ENCODE assay signal across 9 cellular contexts in genomic region chr14:93548102-93548843, GRCh38.
A peak's percentile ranks its signal among the peaks of the same experiment; 100 is the strongest.
DNase-seq lines count a peak whose midpoint lies in the region; ATAC-seq and TF ChIP-seq lines count a peak whose summit lies in the region.
"Had no signal": no experiment of that assay in that cellular context is flagged by ENCODE, and none has a peak within 500 bp of the region (broad histone marks: within the 10 kb centered on the region; RNA-seq: fewer than 3 reads in every experiment).

No MANE protein-coding gene starts in this region.

- no peak for DNase-seq in central memory CD4-positive, alpha-beta T cell
- DNase-seq in esophagus muscularis mucosa (ENCODE audit: extremely low spot score) (no peak), cortex of kidney (lab: John Stamatoyannopoulos, UW) (no peak), foreskin fibroblast (no peak)
- DNase-seq: DMS 273 treated with DMSO at 0.1 percent for 48 hours, NCI-H2081 had no signal

- TF ChIP-seq CTCF in KMS-11 (conservative IDR thresholded peaks at IDR 0.05; ENCODE audit: low read depth, low read length) (no peak), esophagus muscularis mucosa (IDR thresholded peaks at IDR 0.05) (no peak), foreskin fibroblast (IDR thresholded peaks at IDR 0.05; ENCODE audit: low read depth, low read length) (no peak)

- H3K4me3 ChIP-seq in KMS-11 (IDR thresholded peaks at IDR 0.05; ENCODE audit: insufficient read depth, low read depth, low read length) (no peak overlapping the region), esophagus muscularis mucosa (no peak overlapping the region), foreskin fibroblast (ENCODE audit: low read depth in 1 of 2, low read length in 2 of 2) (no peak overlapping the region)

- H3K4me1 ChIP-seq in KMS-11 (ENCODE audit: low read depth, poor library complexity, severe bottlenecking) (peaks cover 17% of the 10 kb centered on the region), esophagus muscularis mucosa (no peaks in the 10 kb centered on the region)

- H3K9me3 ChIP-seq in esophagus muscularis mucosa = no peaks in the 10 kb centered on the region

- no peaks in the 10 kb centered on the region for H3K79me2 ChIP-seq in KMS-11 (ENCODE audit: insufficient read depth, low read depth)

- H3K27me3 ChIP-seq in KMS-11 (ENCODE audit: insufficient read depth, low read depth) = no peaks in the 10 kb centered on the region
- H3K27me3 ChIP-seq in esophagus muscularis mucosa = no peaks in the 10 kb centered on the region

- 76% methylated on average over 3 of the region's 3 CpGs for WGBS in esophagus muscularis mucosa

- H4K20me1 ChIP-seq in KMS-11 (ENCODE audit: insufficient read depth) = no peaks in the 10 kb centered on the region

- no peak for TF ChIP-seq EP300 in esophagus muscularis mucosa (IDR thresholded peaks at IDR 0.05)

- H3K9ac ChIP-seq in KMS-11 = no peak overlapping the region

- peak; percentile 82 for ATAC-seq in GM19395 (IDR thresholded peaks at IDR 0.05; ENCODE audit: unreplicated experiment)
- ATAC-seq in HG02884 (IDR thresholded peaks at IDR 0.05; ENCODE audit: unreplicated experiment) = peak; percentile 63

- TF ChIP-seq POLR2A in esophagus muscularis mucosa (IDR thresholded peaks at IDR 0.05; ENCODE audit: low read depth) = no peak

- H2AFZ ChIP-seq in KMS-11 (ENCODE audit: low read depth) = peak overlapping the region; percentile 41

- H3K36me3 ChIP-seq in KMS-11 (ENCODE audit: insufficient read depth) = no peaks in the 10 kb centered on the region
- no peaks in the 10 kb centered on the region for H3K36me3 ChIP-seq in esophagus muscularis mucosa

- peak overlapping the region; percentile 56 for H3K27ac ChIP-seq in KMS-11
- no peak overlapping the region for H3K27ac ChIP-seq in esophagus muscularis mucosa (replicated peaks in 1 of 4)

- H3K4me2 ChIP-seq in KMS-11 = peak overlapping the region; percentile 29

- intact Hi-C loops in esophagus muscularis mucosa (cut with DNase I) = no loop called here
